13 cellular contexts compared by ENCODE assay signal in the genomic region with DNA sequence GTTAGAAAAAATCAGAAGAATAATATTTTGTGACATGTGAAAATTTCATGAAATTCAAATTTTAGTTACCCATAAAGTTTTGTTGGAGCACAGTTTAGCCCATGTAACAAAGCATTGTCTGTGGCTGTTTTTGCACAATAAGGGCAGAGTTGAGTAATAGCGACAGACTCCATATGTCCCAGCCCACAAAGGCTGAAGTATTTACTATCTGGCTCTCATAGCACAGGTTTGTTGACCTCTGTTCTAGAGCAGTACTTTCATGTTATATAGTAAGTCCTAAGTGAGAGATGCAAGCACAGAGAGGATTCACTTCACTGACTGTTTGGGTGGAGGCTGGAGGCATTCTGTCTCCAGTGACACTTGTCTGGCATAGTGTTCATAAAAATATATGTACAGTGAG. TPM values are rescaled to one million over a fixed set of nuclear protein-coding genes. Genes with fewer than 3 reads are reported as not detected.
DNase-seq lines count a peak whose midpoint lies in the region; ATAC-seq, FAIRE-seq and TF ChIP-seq lines count a peak whose summit lies in the region.
"Had no signal": no experiment of that assay in that cellular context is flagged by ENCODE, and none has a peak within 500 bp of the region (broad histone marks: within the 10 kb centered on the region; RNA-seq: fewer than 3 reads in every experiment).

No MANE protein-coding gene starts in this region.

- TF ChIP-seq CTCF in epithelial cell of proximal tubule (conservative IDR thresholded peaks at IDR 0.05; ENCODE audit: low read depth, low read length) (no peak), prostate gland (IDR thresholded peaks at IDR 0.05) (no peak)

- TF ChIP-seq POLR2A in prostate gland (IDR thresholded peaks at IDR 0.05) = no peak
- no peak for TF ChIP-seq POLR2A in GM12891 (IDR thresholded peaks at IDR 0.05; ENCODE audit: low read depth, low read length)

- no peaks in the 10 kb centered on the region for H3K4me1 ChIP-seq in prostate gland (replicated peaks)

- H3K36me3 ChIP-seq in prostate gland = no peaks in the 10 kb centered on the region
- H3K36me3 ChIP-seq: pancreas had no signal

- ATAC-seq in HG02759 (IDR thresholded peaks at IDR 0.05; ENCODE audit: unreplicated experiment) = peak; percentile 38
- ATAC-seq: pancreas had no signal

- H3K27ac ChIP-seq in prostate gland = no peak overlapping the region
- H3K27ac ChIP-seq: dorsolateral prefrontal cortex, pancreas had no signal

- no peaks in the 10 kb centered on the region for H3K27me3 ChIP-seq in prostate gland (replicated peaks; ENCODE audit: insufficient read depth)
- H3K27me3 ChIP-seq: pancreas had no signal

- intact Hi-C loops in prostate gland (cut with DNase I) = no loop called here

- no peak for FAIRE-seq in GM12891 (lab: Jason Lieb, UNC)
- FAIRE-seq: H1, pancreas had no signal

- DNase-seq in NOMO-1 treated with dmso at 0.1 percent for 144 hours (lab: John Stamatoyannopoulos, UW; ENCODE audit: unreplicated experiment) (peak; percentile 26), epithelial cell of proximal tubule (ENCODE audit: low read depth) (no peak), prostate gland (ENCODE audit: low spot score) (peak; percentile 10), GM12891 (ENCODE audit: insufficient read length, low spot score) (no peak), NCI-H1930 (lab: John Stamatoyannopoulos, UW) (no peak), COLO829 (ENCODE audit: low spot score) (no peak)
- DNase-seq in stimulated activated naive CD4-positive, alpha-beta T cell (lab: John Stamatoyannopoulos, UW) = no peak
- DNase-seq: activated CD4-positive, alpha-beta T cell treated with anti-CD3 and anti-CD28 coated beads, Interleukin-2, amount 10 ng/mL, durations not matched to agents 24 days and 14 days; activated gamma-delta T cell treated with Interleukin-2 at 50 U/mL for 16 hours; dorsolateral prefrontal cortex; pancreas had no signal

- no peaks in the 10 kb centered on the region for H3K9me3 ChIP-seq in prostate gland
- H3K9me3 ChIP-seq: pancreas had no signal

- H3K4me3 ChIP-seq in epithelial cell of proximal tubule (ENCODE audit: low read depth, low read length) (peak overlapping the region; percentile 0), prostate gland (no peak overlapping the region)
- H3K4me3 ChIP-seq: dorsolateral prefrontal cortex, pancreas had no signal

- WGBS in prostate gland = 42% methylated on average over 1 of the region's 1 CpG

TF ChIP-seq in GM12891, 5 proteins besides CTCF, POLR2A, EP300 and RAD21:
- TF ChIP-seq TAF1 (IDR thresholded peaks at IDR 0.05; ENCODE audit: low read depth, low read length) = no peak
- TF ChIP-seq PAX5 (IDR thresholded peaks at IDR 0.05; ENCODE audit: insufficient read depth, low read length, severe bottlenecking) = no peak
- no peak for TF ChIP-seq SPI1 (IDR thresholded peaks at IDR 0.05; ENCODE audit: low read depth, low read length)
- TF ChIP-seq POLR2AphosphoS5 (IDR thresholded peaks at IDR 0.05; ENCODE audit: low read depth, low read length) = no peak
- TF ChIP-seq POU2F2 (IDR thresholded peaks at IDR 0.05; ENCODE audit: low read depth, low read length) = no peak
TF ChIP-seq in GM12891: peak in this region for 0.

RNA-seq across cellular contexts. Expression of a gene that starts 6.8 kb away (rescaled TPM):
- total RNA-seq in epithelial cell of proximal tubule (122 and 162 TPM in 2 replicates), prostate gland (100 to 1,000 TPM in 1 of 2 donors, 10 to 100 TPM in 1; 39.3 to 141 TPM)
- 5.3 TPM for polyA plus RNA-seq in GM12891 (2012; ENCODE audit: low read depth, missing spikeins)

Comparison
In these comparisons a context has a peak if more than half of its experiments do, and no peak if none do; other contexts are left out.
1. DNase-seq: peak in NOMO-1 treated with dmso at 0.1 percent for 144 hours (single experiment) and prostate gland (single experiment); none in epithelial cell of proximal tubule (single experiment), GM12891 (single experiment), stimulated activated naive CD4-positive, alpha-beta T cell (0 of 6), NCI-H1930 (0 of 2) and COLO829 (single experiment).